In genomic region chr11:45654242-45654641, GRCh38 we compare ENCODE assay signal across 1 cellular context.
TF ChIP-seq lines count a peak whose summit lies in the region.

No MANE protein-coding gene starts in this region.

TF ChIP-seq in H1, 55 proteins besides CTCF, POLR2A, EP300 and RAD21:
- TF ChIP-seq FOSL1 (IDR thresholded peaks at IDR 0.05; ENCODE audit: insufficient read depth, low read depth, low read length): no peak
- no peak for TF ChIP-seq RNF2 (IDR thresholded peaks at IDR 0.05; ENCODE audit: borderline replicate concordance, low read depth, low read length, missing control alignments, poor library complexity, severe bottlenecking)
- TF ChIP-seq SIN3A (conservative IDR thresholded peaks at IDR 0.05 in 1 of 2, IDR thresholded peaks at IDR 0.05 in 1 of 2; ENCODE audit: low read depth in 1 of 2, low read length in 2 of 2): no peak
- TF ChIP-seq SUZ12 (IDR thresholded peaks at IDR 0.05; ENCODE audit: low read length): no peak
- no peak for TF ChIP-seq BRCA1 (IDR thresholded peaks at IDR 0.05; ENCODE audit: low read depth, low read length)
- TF ChIP-seq TEAD4 (IDR thresholded peaks at IDR 0.05; ENCODE audit: low read depth, low read length): no peak
- no peak for TF ChIP-seq SIX5 (IDR thresholded peaks at IDR 0.05; ENCODE audit: low read depth, low read length)
- no peak for TF ChIP-seq PHF8 (conservative IDR thresholded peaks at IDR 0.05; ENCODE audit: low read depth, low read length)
- TF ChIP-seq EZH2 (IDR thresholded peaks at IDR 0.05; ENCODE audit: low read depth, low read length, severe bottlenecking): no peak
